9 cellular contexts compared by ENCODE assay signal in the genomic region with DNA sequence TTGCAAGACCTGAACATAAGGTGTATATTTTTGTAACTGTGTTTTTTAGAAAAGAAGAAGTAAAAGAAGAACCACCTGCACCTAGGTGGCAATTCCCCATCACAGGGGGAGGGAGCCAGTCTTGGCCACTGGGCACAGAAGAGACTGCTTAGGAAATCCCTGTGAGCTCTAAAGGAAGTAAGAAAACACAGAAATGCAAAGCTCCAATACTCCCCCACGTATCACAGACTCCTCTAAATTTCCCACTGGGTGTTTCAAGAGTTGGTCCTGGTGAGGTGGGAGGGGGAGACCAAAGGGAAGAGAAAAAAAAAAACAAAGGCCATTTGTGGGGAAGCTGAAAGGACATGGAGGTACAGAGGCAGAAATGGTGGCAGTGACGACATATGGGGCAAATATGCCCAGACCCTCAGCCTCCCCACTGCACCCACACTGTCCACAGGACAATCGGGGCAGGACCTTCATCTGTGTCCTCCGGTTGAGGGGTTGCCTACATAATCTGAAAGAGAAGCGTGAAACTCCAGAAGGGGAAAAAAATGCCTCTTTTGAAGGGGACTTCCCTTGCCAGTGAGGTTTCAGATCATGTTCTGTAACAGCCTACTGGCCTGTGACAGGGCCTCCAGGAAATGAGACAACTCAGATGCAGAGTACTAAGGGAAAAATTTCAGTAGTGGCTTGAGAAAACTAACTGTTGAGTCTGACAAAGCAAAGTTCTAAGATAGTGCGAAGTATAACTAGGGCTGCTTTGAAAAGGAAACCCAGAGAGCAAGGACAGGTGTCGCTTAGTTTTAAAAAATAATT.
DNase-seq lines count a peak whose midpoint lies in the region; ATAC-seq, FAIRE-seq and TF ChIP-seq lines count a peak whose summit lies in the region.
"Had no signal": no experiment of that assay in that cellular context is flagged by ENCODE, and none has a peak within 500 bp of the region (broad histone marks: within the 10 kb centered on the region; RNA-seq: fewer than 3 reads in every experiment).

No MANE protein-coding gene starts in this region.

- H3K4me1 ChIP-seq in Loucy (ENCODE audit: insufficient read depth, low read length, poor library complexity, severe bottlenecking) (peaks cover 10% of the 10 kb centered on the region), astrocyte (ENCODE audit: insufficient read depth, low read length) (peaks cover 35% of the 10 kb centered on the region), liver (ENCODE audit: control insufficient read depth in 4 of 4, insufficient read depth in 4 of 4, low read length in 3 of 4) (peaks cover 0 to 3% (median 0%) of the 10 kb centered on the region in 4 donors), thyroid gland (peaks cover 3 to 19% of the 10 kb centered on the region in 2 donors)

- peaks cover 41% of the 10 kb centered on the region for H3K4me1 Mint-ChIP-seq in astrocyte (ENCODE audit: low read depth, unreplicated experiment)

- no peaks in the 10 kb centered on the region for H3K36me3 ChIP-seq in Loucy (ENCODE audit: insufficient read depth, low read length)
- H3K36me3 ChIP-seq in astrocyte (ENCODE audit: insufficient read depth, low read length), result no peaks in the 10 kb centered on the region
- no peaks in the 10 kb centered on the region for H3K36me3 ChIP-seq in liver (ENCODE audit: control insufficient read depth in 4 of 4, insufficient read depth in 3 of 4, low read depth in 1 of 4, low read length in 3 of 4)
- H3K36me3 ChIP-seq in thyroid gland, result no peaks in the 10 kb centered on the region

- H3K9me2 ChIP-seq in Loucy (replicated peaks; ENCODE audit: low read depth, low read length), result no peaks in the 10 kb centered on the region

- H4K20me1 ChIP-seq in Loucy (ENCODE audit: insufficient read depth, low read length, poor library complexity, severe bottlenecking), result no peaks in the 10 kb centered on the region
- H4K20me1 ChIP-seq in astrocyte (ENCODE audit: insufficient read depth, low read length), result no peaks in the 10 kb centered on the region

- H3K27ac ChIP-seq in astrocyte (ENCODE audit: low read depth, low read length) (peak overlapping the region; percentile 91), liver (ENCODE audit: low read depth in 1 of 2, low read length in 2 of 2) (peak overlapping the region; percentile 62 to 67), thyroid gland (peak overlapping the region in 1 of 3 donors; percentile 17)
- H3K27ac ChIP-seq: VCaP had no signal

- no peak overlapping the region for H3K4me3 Mint-ChIP-seq in astrocyte (ENCODE audit: unreplicated experiment)

- DNase-seq in GM12865 (ENCODE audit: low read depth) (peak; percentile 96), astrocyte (ENCODE audit: low read depth) (peak; percentile 60), thyroid gland (peak; percentile 10 to 14), iPS-NIHi7 (ENCODE audit: extremely low spot score) (no peak), DMS79 (lab: John Stamatoyannopoulos, UW) (no peak)

- 74% methylated on average over 7 of the region's 7 CpGs for WGBS in liver
- WGBS in thyroid gland, 2 donors, result 57 to 59% methylated on average over 7 of the region's 7 CpGs

- no peaks in the 10 kb centered on the region for H3K36me3 Mint-ChIP-seq in astrocyte (ENCODE audit: low read depth, unreplicated experiment)

- H3K79me2 ChIP-seq in Loucy (ENCODE audit: insufficient read depth, low read length) (no peaks in the 10 kb centered on the region), astrocyte (ENCODE audit: insufficient read depth, low read length) (no peaks in the 10 kb centered on the region)

- intact Hi-C loops in thyroid gland (cut with DNase I), result no loop called here

- no peaks in the 10 kb centered on the region for H3K9me3 ChIP-seq in Loucy (ENCODE audit: insufficient read depth, low read depth, low read length)
- no peaks in the 10 kb centered on the region for H3K9me3 ChIP-seq in astrocyte (ENCODE audit: insufficient read depth, low read depth, low read length)
- no peaks in the 10 kb centered on the region for H3K9me3 ChIP-seq in liver (ENCODE audit: control insufficient read depth in 4 of 4, low read length in 3 of 4)
- no peaks in the 10 kb centered on the region for H3K9me3 ChIP-seq in thyroid gland

- H3K27ac Mint-ChIP-seq in astrocyte (ENCODE audit: unreplicated experiment), result peak overlapping the region; percentile 99

- peak; percentile 51 for ATAC-seq in GM21576 (IDR thresholded peaks at IDR 0.05; ENCODE audit: unreplicated experiment)

- H3K27me3 Mint-ChIP-seq in astrocyte (ENCODE audit: low read depth, unreplicated experiment), result peaks cover 2% of the 10 kb centered on the region

- peak; percentile 52 for FAIRE-seq in astrocyte (lab: Jason Lieb, UNC)

- TF ChIP-seq CTCF in GM12865 (IDR thresholded peaks at IDR 0.05; ENCODE audit: insufficient read depth, low read depth, low read length, missing control alignments) (no peak), Loucy (conservative IDR thresholded peaks at IDR 0.05; ENCODE audit: low read length) (no peak), astrocyte (IDR thresholded peaks at IDR 0.05; ENCODE audit: insufficient read depth, low read depth, low read length) (no peak), liver (IDR thresholded peaks at IDR 0.05; ENCODE audit: low read depth, low read length, missing input control) (no peak), thyroid gland (IDR thresholded peaks at IDR 0.05) (no peak)

- no peak for TF ChIP-seq RAD21 in liver (IDR thresholded peaks at IDR 0.05)

- H3K4me2 ChIP-seq in Loucy (ENCODE audit: low read depth, low read length, poor library complexity, severe bottlenecking) (peak overlapping the region; percentile 54), astrocyte (ENCODE audit: low read length) (peak overlapping the region; percentile 55)

- H3K4me3 ChIP-seq in GM12865 (ENCODE audit: low read depth, low read length) (peak overlapping the region; percentile 67), Loucy (ENCODE audit: low read length, poor library complexity, severe bottlenecking) (no peak overlapping the region), astrocyte (ENCODE audit: insufficient read depth, low read depth, low read length) (no peak overlapping the region), liver (ENCODE audit: low read depth in 1 of 3, low read length in 3 of 3) (no peak overlapping the region), thyroid gland (replicated peaks in 1 of 3) (no peak overlapping the region)

- no peaks in the 10 kb centered on the region for H3K9me3 Mint-ChIP-seq in astrocyte (ENCODE audit: unreplicated experiment)

- TF ChIP-seq POLR2A in thyroid gland (IDR thresholded peaks at IDR 0.05), result no peak

- no peaks in the 10 kb centered on the region for H3F3A ChIP-seq in Loucy (ENCODE audit: low read depth)

- H3K9ac ChIP-seq in Loucy (ENCODE audit: low read depth, low read length, poor library complexity, severe bottlenecking) (no peak overlapping the region), astrocyte (ENCODE audit: low read length) (peak overlapping the region; percentile 75), liver (ENCODE audit: low read depth in 1 of 2, low read length in 2 of 2) (no peak overlapping the region)

- H2AFZ ChIP-seq in Loucy (ENCODE audit: low read length), result peak overlapping the region; percentile 39
- H2AFZ ChIP-seq in astrocyte (ENCODE audit: low read depth, low read length), result no peak overlapping the region

- no peaks in the 10 kb centered on the region for H3K27me3 ChIP-seq in Loucy (ENCODE audit: insufficient read depth, low read length, poor library complexity, severe bottlenecking)
- H3K27me3 ChIP-seq in astrocyte (ENCODE audit: insufficient read depth, low read length), result no peaks in the 10 kb centered on the region
- H3K27me3 ChIP-seq in liver (ENCODE audit: control insufficient read depth in 4 of 4, insufficient read depth in 4 of 4, low read length in 3 of 4), result no peaks in the 10 kb centered on the region
- no peaks in the 10 kb centered on the region for H3K27me3 ChIP-seq in thyroid gland

TF ChIP-seq in liver, 16 proteins besides CTCF, POLR2A, EP300 and RAD21:
- TF ChIP-seq, protein P1, sequence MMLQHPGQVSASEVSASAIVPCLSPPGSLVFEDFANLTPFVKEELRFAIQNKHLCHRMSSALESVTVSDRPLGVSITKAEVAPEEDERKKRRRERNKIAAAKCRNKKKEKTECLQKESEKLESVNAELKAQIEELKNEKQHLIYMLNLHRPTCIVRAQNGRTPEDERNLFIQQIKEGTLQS (IDR thresholded peaks at IDR 0.05), result no peak
- TF ChIP-seq, protein P2, sequence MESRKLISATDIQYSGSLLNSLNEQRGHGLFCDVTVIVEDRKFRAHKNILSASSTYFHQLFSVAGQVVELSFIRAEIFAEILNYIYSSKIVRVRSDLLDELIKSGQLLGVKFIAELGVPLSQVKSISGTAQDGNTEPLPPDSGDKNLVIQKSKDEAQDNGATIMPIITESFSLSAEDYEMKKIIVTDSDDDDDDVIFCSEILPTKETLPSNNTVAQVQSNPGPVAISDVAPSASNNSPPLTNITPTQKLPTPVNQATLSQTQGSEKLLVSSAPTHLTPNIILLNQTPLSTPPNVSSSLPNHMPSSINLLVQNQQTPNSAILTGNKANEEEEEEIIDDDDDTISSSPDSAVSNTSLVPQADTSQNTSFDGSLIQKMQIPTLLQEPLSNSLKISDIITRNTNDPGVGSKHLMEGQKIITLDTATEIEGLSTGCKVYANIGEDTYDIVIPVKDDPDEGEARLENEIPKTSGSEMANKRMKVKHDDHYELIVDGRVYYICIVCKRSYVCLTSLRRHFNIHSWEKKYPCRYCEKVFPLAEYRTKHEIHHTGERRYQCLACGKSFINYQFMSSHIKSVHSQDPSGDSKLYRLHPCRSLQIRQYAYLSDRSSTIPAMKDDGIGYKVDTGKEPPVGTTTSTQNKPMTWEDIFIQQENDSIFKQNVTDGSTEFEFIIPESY (IDR thresholded peaks at IDR 0.05), result no peak
- TF ChIP-seq, protein P3, sequence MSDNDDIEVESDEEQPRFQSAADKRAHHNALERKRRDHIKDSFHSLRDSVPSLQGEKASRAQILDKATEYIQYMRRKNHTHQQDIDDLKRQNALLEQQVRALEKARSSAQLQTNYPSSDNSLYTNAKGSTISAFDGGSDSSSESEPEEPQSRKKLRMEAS (IDR thresholded peaks at IDR 0.05), result no peak

Comparison
In these comparisons a context has a peak if more than half of its experiments do, and no peak if none do; other contexts are left out.
1. DNase-seq: peak in GM12865 (single experiment), astrocyte (single experiment) and thyroid gland (2 of 2); none in iPS-NIHi7 (single experiment) and DMS79 (single experiment).